Comparison of ENCODE assay signal across 20 cellular contexts in genomic region chr2:217843353-217843752, GRCh38.
"Had no signal": no experiment of that assay in that cellular context is flagged by ENCODE, and none has a peak within 500 bp of the region (broad histone marks: within the 10 kb centered on the region; RNA-seq: fewer than 3 reads in every experiment).

No MANE protein-coding gene starts in this region.

- H3K9me3 ChIP-seq: esophagus squamous epithelium, mucosa of descending colon, prostate gland, thyroid gland had no signal

- H3K27ac Mint-ChIP-seq: activated CD4-positive, alpha-beta T cell treated with anti-CD3 and anti-CD28 coated beads, Interleukin-2, amount 10 ng/mL, durations not matched to agents 7 days and 5 days; activated naive CD4-positive, alpha-beta T cell treated with anti-CD3 and anti-CD28 coated beads, Interleukin-2, amount 50 U/mL, for 24 hours; natural killer cell treated with Interleukin-12 subunit alpha and Interleukin-12 subunit beta and Interleukin-15 and Interleukin-18, amount 100 ng/mL, for 72 hours; stimulated activated naive CD8-positive, alpha-beta T cell treated with anti-CD3 and anti-CD28 coated beads, Interleukin-15, Interleukin-2, amounts not matched to agents 100 ng/mL and 50 ng/mL, for 24 hours; T-helper 17 cell had no signal

- H3K27me3 Mint-ChIP-seq: activated CD4-positive, alpha-beta T cell treated with anti-CD3 and anti-CD28 coated beads, Interleukin-2, amount 10 ng/mL, durations not matched to agents 7 days and 5 days; activated naive CD4-positive, alpha-beta T cell treated with anti-CD3 and anti-CD28 coated beads, Interleukin-2, amount 50 U/mL, for 24 hours; natural killer cell treated with Interleukin-12 subunit alpha and Interleukin-12 subunit beta and Interleukin-15 and Interleukin-18, amount 100 ng/mL, for 72 hours; stimulated activated naive CD8-positive, alpha-beta T cell treated with anti-CD3 and anti-CD28 coated beads, Interleukin-15, Interleukin-2, amounts not matched to agents 100 ng/mL and 50 ng/mL, for 24 hours had no signal

- ATAC-seq: foreskin keratinocyte; mucosa of descending colon; natural killer cell treated with Interleukin-12 subunit alpha and Interleukin-12 subunit beta and Interleukin-15 and Interleukin-18, amount 100 ng/mL, for 72 hours; T-helper 17 cell had no signal

- H3K4me1 ChIP-seq: foreskin keratinocyte had no signal

- DNase-seq: activated CD4-positive, alpha-beta T cell treated with anti-CD3 and anti-CD28 coated beads, Interleukin-2, amount 10 ng/mL, durations not matched to agents 7 days and 5 days; activated CD4-positive, CD25-positive, alpha-beta regulatory T cell; activated T-cell treated with anti-CD3 and anti-CD28 coated beads for 4 hours; amniotic stem cell; brain microvascular endothelial cell; dorsolateral prefrontal cortex; esophagus squamous epithelium; foreskin keratinocyte; kidney; mucosa of descending colon; nucleus accumbens; stimulated activated CD4-positive, alpha-beta T cell treated with anti-CD3 and anti-CD28 coated beads, Interleukin-15, amount 100 ng/mL, for 24 hours; stimulated activated CD4-positive, alpha-beta T cell treated with anti-CD3 and anti-CD28 coated beads, Interleukin-4, amount 100 ng/mL, for 24 hours; T-helper 17 cell; thyroid gland had no signal

- H3K27me3 ChIP-seq: brain microvascular endothelial cell, dorsolateral prefrontal cortex, esophagus squamous epithelium, thyroid gland had no signal

- H3K36me3 Mint-ChIP-seq: activated naive CD4-positive, alpha-beta T cell treated with anti-CD3 and anti-CD28 coated beads, Interleukin-2, amount 50 U/mL, for 24 hours; natural killer cell treated with Interleukin-12 subunit alpha and Interleukin-12 subunit beta and Interleukin-15 and Interleukin-18, amount 100 ng/mL, for 72 hours had no signal

- H3K27ac ChIP-seq: brain microvascular endothelial cell, foreskin keratinocyte, prostate gland had no signal

- H3K9me3 Mint-ChIP-seq: activated CD4-positive, alpha-beta T cell treated with anti-CD3 and anti-CD28 coated beads, Interleukin-2, amount 10 ng/mL, durations not matched to agents 7 days and 5 days; activated naive CD4-positive, alpha-beta T cell treated with anti-CD3 and anti-CD28 coated beads, Interleukin-2, amount 50 U/mL, for 24 hours; natural killer cell treated with Interleukin-12 subunit alpha and Interleukin-12 subunit beta and Interleukin-15 and Interleukin-18, amount 100 ng/mL, for 72 hours; stimulated activated naive CD8-positive, alpha-beta T cell treated with anti-CD3 and anti-CD28 coated beads, Interleukin-15, Interleukin-2, amounts not matched to agents 100 ng/mL and 50 ng/mL, for 24 hours had no signal

- H3K4me1 Mint-ChIP-seq: activated CD4-positive, alpha-beta T cell treated with anti-CD3 and anti-CD28 coated beads, Interleukin-2, amount 10 ng/mL, durations not matched to agents 7 days and 5 days; activated naive CD4-positive, alpha-beta T cell treated with anti-CD3 and anti-CD28 coated beads, Interleukin-2, amount 50 U/mL, for 24 hours; T-helper 17 cell had no signal

- H3K4me3 ChIP-seq: dorsolateral prefrontal cortex, esophagus squamous epithelium, lung, mucosa of descending colon, prostate gland, thyroid gland had no signal

- H3K4me3 Mint-ChIP-seq: activated CD4-positive, alpha-beta T cell treated with anti-CD3 and anti-CD28 coated beads, Interleukin-2, amount 10 ng/mL, durations not matched to agents 7 days and 5 days; activated naive CD4-positive, alpha-beta T cell treated with anti-CD3 and anti-CD28 coated beads, Interleukin-2, amount 50 U/mL, for 24 hours; natural killer cell treated with Interleukin-12 subunit alpha and Interleukin-12 subunit beta and Interleukin-15 and Interleukin-18, amount 100 ng/mL, for 72 hours; stimulated activated naive CD8-positive, alpha-beta T cell treated with anti-CD3 and anti-CD28 coated beads, Interleukin-15, Interleukin-2, amounts not matched to agents 100 ng/mL and 50 ng/mL, for 24 hours; T-helper 17 cell had no signal
